14 cellular contexts compared by ENCODE assay signal in the genomic region with DNA sequence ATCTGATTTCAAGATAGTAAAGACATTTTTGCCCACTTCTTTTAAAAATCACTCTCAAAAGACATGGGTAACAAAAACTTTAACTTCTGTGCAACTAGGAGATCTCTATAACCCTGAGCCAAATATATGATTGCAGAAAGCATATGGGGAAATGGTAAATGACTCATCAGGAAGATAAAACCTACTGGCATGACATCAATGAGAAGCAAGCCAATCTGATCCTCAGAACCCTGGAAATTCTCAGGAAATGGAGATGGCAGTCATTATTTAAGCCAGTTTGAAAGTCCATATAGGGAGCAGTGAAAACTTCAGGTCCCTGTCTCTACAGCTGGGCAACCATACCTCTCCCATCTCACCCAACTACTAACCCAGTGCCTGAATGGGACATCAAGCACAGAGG.
A peak's percentile ranks its signal among the peaks of the same experiment; 100 is the strongest.
DNase-seq lines count a peak whose midpoint lies in the region; ATAC-seq, FAIRE-seq and TF ChIP-seq lines count a peak whose summit lies in the region.
"Had no signal": no experiment of that assay in that cellular context is flagged by ENCODE, and none has a peak within 500 bp of the region (broad histone marks: within the 10 kb centered on the region; RNA-seq: fewer than 3 reads in every experiment).

No MANE protein-coding gene starts in this region.

- H3K79me2 ChIP-seq in H1 (ENCODE audit: control insufficient read depth in 1 of 2, insufficient read depth in 2 of 2, low read length in 2 of 2), result no peaks in the 10 kb centered on the region
- no peaks in the 10 kb centered on the region for H3K79me2 ChIP-seq in osteoblast (ENCODE audit: insufficient read depth, low read length)
- no peaks in the 10 kb centered on the region for H3K79me2 ChIP-seq in GM23338 (replicated peaks; ENCODE audit: insufficient read depth)

- CTCF ChIA-PET in H1 (lab: Charles Lee; ENCODE audit: partially characterized antibody), result no interaction called here

- H3F3A ChIP-seq in GM23338 (replicated peaks; ENCODE audit: low read depth), result no peaks in the 10 kb centered on the region

- H3K4me3 Mint-ChIP-seq in GM23338, result no peak overlapping the region
- H3K4me3 Mint-ChIP-seq: dendritic cell treated with granulocyte-macrophage colony-stimulating factor and Interleukin-4, amounts not matched to agents 40 ng/mL and 50 ng/mL, for 4 days; T-cell had no signal

- H3K4me2 ChIP-seq in H1 (ENCODE audit: insufficient read depth in 1 of 2, low read depth in 2 of 2, low read length in 2 of 2), result no peak overlapping the region
- H3K4me2 ChIP-seq in osteoblast (ENCODE audit: insufficient read depth, low read length), result no peak overlapping the region
- no peak overlapping the region for H3K4me2 ChIP-seq in GM23338
- H3K4me2 ChIP-seq: smooth muscle cell had no signal

- no peak overlapping the region for H3K4ac ChIP-seq in H1 (replicated peaks; ENCODE audit: insufficient read length, low read depth, low read length)

- no peak overlapping the region for H3K23ac ChIP-seq in H1 (ENCODE audit: insufficient read length)

- TF ChIP-seq RAD21 in H1 (IDR thresholded peaks at IDR 0.05 in 1 of 2, conservative IDR thresholded peaks at IDR 0.05 in 1 of 2; ENCODE audit: low read depth in 2 of 2, low read length in 2 of 2), result no peak

- H3K14ac ChIP-seq in H1 (ENCODE audit: insufficient read length), result no peak overlapping the region

- no peak overlapping the region for H2BK15ac ChIP-seq in H1 (ENCODE audit: low read length)

- POLR2A ChIA-PET in H1 (lab: Charles Lee; ENCODE audit: partially characterized antibody), result no interaction called here

- no peak overlapping the region for H2AK5ac ChIP-seq in H1 (ENCODE audit: low read depth, low read length)

- H4K8ac ChIP-seq in H1 (ENCODE audit: extremely low read depth, insufficient read depth, low read length), result no peak overlapping the region

- H2BK12ac ChIP-seq in H1 (ENCODE audit: low read depth, low read length), result no peak overlapping the region

- H3K4me1 ChIP-seq in H1 (replicated peaks in 1 of 4; ENCODE audit: control insufficient read depth in 3 of 4, insufficient read depth in 4 of 4, low read length in 3 of 4) (no peaks in the 10 kb centered on the region), osteoblast (ENCODE audit: insufficient read depth, low read length) (peaks cover 38% of the 10 kb centered on the region), GM23338 (ENCODE audit: insufficient read depth) (no peaks in the 10 kb centered on the region)

- no peaks in the 10 kb centered on the region for H4K20me1 ChIP-seq in H1 (replicated peaks in 1 of 2; ENCODE audit: control insufficient read depth in 1 of 2, insufficient read depth in 2 of 2, low read length in 2 of 2)
- no peaks in the 10 kb centered on the region for H4K20me1 ChIP-seq in osteoblast (ENCODE audit: insufficient read depth, low read length)
- H4K20me1 ChIP-seq in GM23338 (replicated peaks; ENCODE audit: insufficient read depth), result no peaks in the 10 kb centered on the region

- no peak overlapping the region for H2BK20ac ChIP-seq in H1 (ENCODE audit: low read length)

- no peak overlapping the region for H4K5ac ChIP-seq in H1 (ENCODE audit: insufficient read length, low read depth, low read length)

- H3K23me2 ChIP-seq in H1 (ENCODE audit: low read depth, low read length), result no peaks in the 10 kb centered on the region

- peaks cover 2% of the 10 kb centered on the region; the same call in 1 of the 3 replicates for H3K4me1 Mint-ChIP-seq in GM23338
- H3K4me1 Mint-ChIP-seq: T-cell had no signal

- no peaks in the 10 kb centered on the region for H3K27me3 ChIP-seq in H1 (replicated peaks in 1 of 4; ENCODE audit: control insufficient read depth in 3 of 4, extremely low read depth in 1 of 4, insufficient read depth in 3 of 4, low read length in 3 of 4)
- no peaks in the 10 kb centered on the region for H3K27me3 ChIP-seq in osteoblast (ENCODE audit: insufficient read depth, low read length)
- H3K27me3 ChIP-seq in GM23338 (ENCODE audit: insufficient read depth), result no peaks in the 10 kb centered on the region
- H3K27me3 ChIP-seq: ovary had no signal

- H3K9me3 Mint-ChIP-seq in GM23338, result no peaks in the 10 kb centered on the region
- H3K9me3 Mint-ChIP-seq: dendritic cell treated with granulocyte-macrophage colony-stimulating factor and Interleukin-4, amounts not matched to agents 40 ng/mL and 50 ng/mL, for 4 days; T-cell had no signal

- TF ChIP-seq EP300 in H1 (IDR thresholded peaks at IDR 0.05; ENCODE audit: borderline replicate concordance in 1 of 2, low read depth in 2 of 2, low read length in 2 of 2), result no peak

- FAIRE-seq in H1 (lab: Jason Lieb, UNC), result no peak

- peak; percentile 35 for DNase-seq in DMS53 (lab: John Stamatoyannopoulos, UW)
- DNase-seq in DMS53 treated with DMSO at 0.1 percent for 48 hours (lab: John Stamatoyannopoulos, UW; ENCODE audit: unreplicated experiment), result no peak
- peak; percentile 58 for DNase-seq in OCI-M1 (lab: John Stamatoyannopoulos, UW)
- no peak for DNase-seq in H1 (ENCODE audit: low read depth in 1 of 2, low spot score in 2 of 2)
- DNase-seq in osteoblast (ENCODE audit: insufficient read length, low spot score, missing footprints), result no peak
- DNase-seq in GM23338 (ENCODE audit: low spot score), result no peak
- DNase-seq: MM.1S, ovary, T-cell had no signal

- no peak overlapping the region for H3K56ac ChIP-seq in H1 (replicated peaks; ENCODE audit: insufficient read length, low read depth, low read length)

- H2AFZ ChIP-seq in H1 (ENCODE audit: low read length) (0 out of 2 replicates have a peak overlapping the region, but pooled peaks have one; percentile 13), osteoblast (ENCODE audit: low read length) (peak overlapping the region; percentile 64), GM23338 (no peak overlapping the region)

- TF ChIP-seq POLR2A in H1 (IDR thresholded peaks at IDR 0.05; ENCODE audit: control extremely low read depth in 1 of 2, low read depth in 2 of 2, low read length in 2 of 2), result no peak

- no peak overlapping the region for H3K9ac ChIP-seq in H1 (replicated peaks in 1 of 4; ENCODE audit: extremely low read depth in 1 of 4, low read depth in 3 of 4, low read length in 3 of 4)

- no peaks in the 10 kb centered on the region for H3K79me1 ChIP-seq in H1 (ENCODE audit: low read depth, low read length)

- no peak overlapping the region for H3K27ac ChIP-seq in H1 (ENCODE audit: low read depth, low read length)
- H3K27ac ChIP-seq in osteoblast (ENCODE audit: low read depth, low read length), result peak overlapping the region; percentile 99
- H3K27ac ChIP-seq in GM23338 (ENCODE audit: low read depth), result no peak overlapping the region
- H3K27ac ChIP-seq: 22Rv1, ovary had no signal

- ATAC-seq in HG03175 (IDR thresholded peaks at IDR 0.05; ENCODE audit: unreplicated experiment) (no peak), GM23338 (no peak), GM18519 (IDR thresholded peaks at IDR 0.05; ENCODE audit: low FRiP score, unreplicated experiment) (no peak)
- ATAC-seq: T-cell had no signal

- no peak overlapping the region for H3K18ac ChIP-seq in H1 (ENCODE audit: extremely low read depth, low read length)

- H3K4me3 ChIP-seq in H1 (ENCODE audit: extremely low read depth in 1 of 4, insufficient read depth in 2 of 4, low read depth in 3 of 4, low read length in 4 of 4) (no peak overlapping the region), osteoblast (ENCODE audit: insufficient read depth, low read length) (no peak overlapping the region), GM23338 (no peak overlapping the region)
- H3K4me3 ChIP-seq: ovary, smooth muscle cell had no signal

- H3K9me3 ChIP-seq in H1 (ENCODE audit: insufficient read depth in 2 of 2, low read depth in 1 of 2, low read length in 1 of 2) (no peaks in the 10 kb centered on the region), osteoblast (ENCODE audit: low read depth, low read length) (no peaks in the 10 kb centered on the region)
- H3K9me3 ChIP-seq: ovary had no signal

- TF ChIP-seq CTCF in H1 (IDR thresholded peaks at IDR 0.05; ENCODE audit: control extremely low read depth in 1 of 3, insufficient read depth in 1 of 3, low read depth in 1 of 3, low read length in 3 of 3) (no peak), osteoblast (IDR thresholded peaks at IDR 0.05; ENCODE audit: extremely low read depth, low read depth, low read length) (no peak), GM23338 (conservative IDR thresholded peaks at IDR 0.05; ENCODE audit: low read depth in 2 of 2) (no peak)

- no peak overlapping the region for H3K27ac Mint-ChIP-seq in GM23338
- H3K27ac Mint-ChIP-seq: dendritic cell treated with granulocyte-macrophage colony-stimulating factor and Interleukin-4, amounts not matched to agents 40 ng/mL and 50 ng/mL, for 4 days; T-cell had no signal

- no peak overlapping the region for H4K91ac ChIP-seq in H1 (replicated peaks; ENCODE audit: insufficient read length, low read length)

- H3K27me3 Mint-ChIP-seq in GM23338 (ENCODE audit: insufficient read depth, low read depth, poor library complexity), result no peaks in the 10 kb centered on the region
- H3K27me3 Mint-ChIP-seq: dendritic cell treated with granulocyte-macrophage colony-stimulating factor and Interleukin-4, amounts not matched to agents 40 ng/mL and 50 ng/mL, for 4 days; T-cell had no signal

- H3K36me3 ChIP-seq in H1 (ENCODE audit: control insufficient read depth in 2 of 4, insufficient read depth in 4 of 4, low read length in 3 of 4) (no peaks in the 10 kb centered on the region), osteoblast (ENCODE audit: insufficient read depth, low read length) (no peaks in the 10 kb centered on the region), GM23338 (ENCODE audit: insufficient read depth) (no peaks in the 10 kb centered on the region)
- H3K36me3 ChIP-seq: ovary had no signal

- no peak overlapping the region for H2BK120ac ChIP-seq in H1 (replicated peaks; ENCODE audit: low read depth, low read length)

- no peaks in the 10 kb centered on the region for H3K36me3 Mint-ChIP-seq in GM23338 (ENCODE audit: low read depth)
- H3K36me3 Mint-ChIP-seq: T-cell had no signal

- H3K9me2 ChIP-seq in GM23338 (ENCODE audit: insufficient read depth), result no peaks in the 10 kb centered on the region

- H2BK5ac ChIP-seq in H1 (ENCODE audit: low read depth, low read length), result no peak overlapping the region

TF ChIP-seq in GM23338, 12 proteins besides CTCF, POLR2A, EP300 and RAD21 (continues in another document):
- TF ChIP-seq POLR2AphosphoS5 (IDR thresholded peaks at IDR 0.05; ENCODE audit: low read depth) (no peak), CREB1 (CRISPR knock-in tag; IDR thresholded peaks at IDR 0.05; ENCODE audit: low read depth) (no peak), JUNB (IDR thresholded peaks at IDR 0.05; ENCODE audit: unreplicated experiment) (no peak), NANOG (IDR thresholded peaks at IDR 0.05; ENCODE audit: borderline replicate concordance) (no peak), STAT1 (IDR thresholded peaks at IDR 0.05; ENCODE audit: unreplicated experiment) (no peak)
- TF ChIP-seq, protein P1, sequence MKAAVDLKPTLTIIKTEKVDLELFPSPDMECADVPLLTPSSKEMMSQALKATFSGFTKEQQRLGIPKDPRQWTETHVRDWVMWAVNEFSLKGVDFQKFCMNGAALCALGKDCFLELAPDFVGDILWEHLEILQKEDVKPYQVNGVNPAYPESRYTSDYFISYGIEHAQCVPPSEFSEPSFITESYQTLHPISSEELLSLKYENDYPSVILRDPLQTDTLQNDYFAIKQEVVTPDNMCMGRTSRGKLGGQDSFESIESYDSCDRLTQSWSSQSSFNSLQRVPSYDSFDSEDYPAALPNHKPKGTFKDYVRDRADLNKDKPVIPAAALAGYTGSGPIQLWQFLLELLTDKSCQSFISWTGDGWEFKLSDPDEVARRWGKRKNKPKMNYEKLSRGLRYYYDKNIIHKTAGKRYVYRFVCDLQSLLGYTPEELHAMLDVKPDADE (IDR thresholded peaks at IDR 0.05), result no peak

Comparison
In these comparisons a context has a peak if more than half of its experiments do, and no peak if none do; other contexts are left out.
1. DNase-seq: peak in DMS53 (single experiment) and OCI-M1 (single experiment); none in DMS53 treated with DMSO at 0.1 percent for 48 hours (single experiment), H1 (0 of 2), osteoblast (single experiment) and GM23338 (single experiment).